Comparison of ENCODE assay signal across 1 cellular context in the genomic region with DNA sequence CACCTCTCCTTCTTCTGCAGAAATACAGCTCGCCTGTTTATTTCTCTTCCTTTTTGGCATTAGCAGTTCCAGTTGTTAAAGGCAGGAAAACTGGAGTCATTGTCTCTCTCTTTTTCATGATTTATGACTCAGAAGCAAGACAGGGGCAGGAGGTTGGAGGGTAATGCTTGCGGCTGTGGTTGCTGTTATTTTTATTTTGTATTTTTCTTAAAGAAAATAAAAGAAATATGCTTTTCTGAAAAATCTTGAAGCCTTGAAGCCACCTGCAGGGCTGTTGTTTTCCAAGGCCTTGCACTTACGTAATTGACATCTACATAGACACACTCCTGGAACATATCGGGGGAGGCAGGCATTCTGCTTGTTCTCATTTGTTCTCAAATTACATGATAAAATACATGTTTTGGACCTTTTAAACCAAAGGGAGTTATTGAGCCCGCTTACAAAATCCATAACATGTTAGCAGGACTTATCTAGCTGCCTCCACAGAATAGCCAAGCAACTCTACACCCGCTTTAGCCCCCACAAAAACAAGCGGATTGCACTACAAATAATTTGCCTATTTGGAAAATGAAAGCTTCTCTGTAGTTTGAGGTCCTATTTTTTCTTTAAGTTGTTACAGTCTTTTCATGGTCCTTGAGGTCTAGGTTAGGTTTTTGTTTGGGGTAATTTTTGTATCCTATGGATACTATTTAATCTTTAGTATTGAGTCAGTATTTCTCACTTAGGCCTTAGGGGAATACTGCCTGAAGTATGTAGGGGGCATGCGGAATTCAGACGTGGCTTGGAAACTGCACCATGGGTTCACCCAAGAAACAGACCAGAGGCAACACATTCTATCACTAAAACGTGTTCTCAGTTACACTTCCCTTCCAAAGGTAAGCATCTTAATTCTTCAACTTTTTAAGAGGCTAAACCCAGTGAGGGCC.
TF ChIP-seq lines count a peak whose summit lies in the region.

No MANE protein-coding gene starts in this region.

TF ChIP-seq in GM12878, 131 proteins besides CTCF, POLR2A, EP300 and RAD21 (continued from another document):
- TF ChIP-seq, protein P1, sequence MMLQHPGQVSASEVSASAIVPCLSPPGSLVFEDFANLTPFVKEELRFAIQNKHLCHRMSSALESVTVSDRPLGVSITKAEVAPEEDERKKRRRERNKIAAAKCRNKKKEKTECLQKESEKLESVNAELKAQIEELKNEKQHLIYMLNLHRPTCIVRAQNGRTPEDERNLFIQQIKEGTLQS (IDR thresholded peaks at IDR 0.05; ENCODE audit: borderline replicate concordance, extremely low read depth, low read depth, low read length), result no peak
- TF ChIP-seq FOS (IDR thresholded peaks at IDR 0.05; ENCODE audit: borderline replicate concordance, extremely low read depth, insufficient read length) (no peak), EGR1 (IDR thresholded peaks at IDR 0.05; ENCODE audit: borderline replicate concordance in 1 of 2, low read depth in 2 of 2, low read length in 2 of 2) (no peak)
